In the genomic region with DNA sequence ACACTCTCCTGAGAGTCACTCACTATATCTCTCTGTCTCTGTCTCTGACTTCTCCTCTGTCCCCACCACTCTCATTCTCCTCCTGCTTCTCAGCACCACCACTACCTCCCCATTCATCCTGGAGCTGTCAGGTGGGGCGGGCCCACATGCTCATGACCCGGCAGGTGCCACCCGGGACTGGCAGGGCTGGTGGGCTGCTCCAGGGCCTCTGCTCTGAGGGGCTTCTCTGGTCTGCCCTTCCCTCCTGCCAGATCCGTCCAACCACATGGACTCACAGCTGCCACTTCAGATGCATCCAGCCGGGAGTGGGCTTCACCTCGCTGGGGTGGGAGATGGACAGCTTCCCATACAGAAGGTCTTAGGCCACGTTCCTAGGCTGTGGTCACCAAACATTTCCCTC, we compare ENCODE assay signal across 20 cellular contexts. TPM values are rescaled to one million over a fixed set of nuclear protein-coding genes. Genes with fewer than 3 reads are reported as not detected.
DNase-seq lines count a peak whose midpoint lies in the region; ATAC-seq and TF ChIP-seq lines count a peak whose summit lies in the region.
"Had no signal": no experiment of that assay in that cellular context is flagged by ENCODE, and none has a peak within 500 bp of the region (broad histone marks: within the 10 kb centered on the region; RNA-seq: fewer than 3 reads in every experiment).

No MANE protein-coding gene starts in this region.

- no peak overlapping the region for H3K14ac ChIP-seq in mesenchymal stem cell (ENCODE audit: low read length in 2 of 2)

- no peak overlapping the region for H3K23ac ChIP-seq in mesenchymal stem cell (ENCODE audit: low read length in 2 of 2)

- peaks cover under 1 to 28% (median 17%) of the 10 kb centered on the region in 9 donors for H3K4me1 ChIP-seq in heart right ventricle
- H3K4me1 ChIP-seq in Loucy (ENCODE audit: insufficient read depth, low read length, poor library complexity, severe bottlenecking) = peaks cover 79% of the 10 kb centered on the region
- peaks cover 2% of the 10 kb centered on the region for H3K4me1 ChIP-seq in mesenchymal stem cell (ENCODE audit: control insufficient read depth, insufficient read depth, low read depth, low read length)
- H3K4me1 ChIP-seq: A549 had no signal

- TF ChIP-seq CTCF in heart right ventricle (IDR thresholded peaks at IDR 0.05) = no peak
- no peak for TF ChIP-seq CTCF in Loucy (conservative IDR thresholded peaks at IDR 0.05; ENCODE audit: low read length)

- H3K9me3 ChIP-seq in heart right ventricle = no peaks in the 10 kb centered on the region
- no peaks in the 10 kb centered on the region for H3K9me3 ChIP-seq in Loucy (ENCODE audit: insufficient read depth, low read depth, low read length)
- H3K9me3 ChIP-seq in mesenchymal stem cell (ENCODE audit: control insufficient read depth, low read length) = no peaks in the 10 kb centered on the region
- H3K9me3 ChIP-seq: A549, SJCRH30 had no signal

- no peaks in the 10 kb centered on the region for H4K20me1 ChIP-seq in Loucy (ENCODE audit: insufficient read depth, low read length, poor library complexity, severe bottlenecking)

- H3K79me1 ChIP-seq in mesenchymal stem cell (replicated peaks; ENCODE audit: low read length, poor library complexity, severe bottlenecking) = no peaks in the 10 kb centered on the region

- H3K27me3 ChIP-seq in heart right ventricle (peaks cover 0 to 10% (median 0%) of the 10 kb centered on the region in 7 donors), Loucy (ENCODE audit: insufficient read depth, low read length, poor library complexity, severe bottlenecking) (no peaks in the 10 kb centered on the region), mesenchymal stem cell (ENCODE audit: control insufficient read depth in 1 of 2, insufficient read depth in 1 of 2, low read length in 2 of 2) (peaks cover 15 to 33% of the 10 kb centered on the region in 2 experiments)
- H3K27me3 ChIP-seq: SJCRH30 had no signal

- H2BK15ac ChIP-seq in mesenchymal stem cell (ENCODE audit: low read depth, poor library complexity, severe bottlenecking) = no peak overlapping the region

- peak overlapping the region; percentile 80 for H3K9ac ChIP-seq in Loucy (ENCODE audit: low read depth, low read length, poor library complexity, severe bottlenecking)
- no peak overlapping the region for H3K9ac ChIP-seq in mesenchymal stem cell (ENCODE audit: low read length)

- H2BK12ac ChIP-seq in mesenchymal stem cell (ENCODE audit: low read length in 2 of 2) = no peak overlapping the region

- no peak overlapping the region for H3K4ac ChIP-seq in mesenchymal stem cell (ENCODE audit: low read depth in 1 of 2, low read length in 2 of 2)

- H3F3A ChIP-seq in Loucy (ENCODE audit: low read depth) = peaks cover 35% of the 10 kb centered on the region

- H3K18ac ChIP-seq in mesenchymal stem cell (ENCODE audit: low read depth in 1 of 2, low read length in 2 of 2) = no peak overlapping the region

- H3K4me3 ChIP-seq in heart right ventricle (no peak overlapping the region), Loucy (ENCODE audit: low read length, poor library complexity, severe bottlenecking) (no peak overlapping the region), mesenchymal stem cell (ENCODE audit: insufficient read depth in 1 of 2, low read depth in 1 of 2, low read length in 2 of 2) (no peak overlapping the region)
- H3K4me3 ChIP-seq: A549, SJCRH30 had no signal

- H2AK5ac ChIP-seq in mesenchymal stem cell (ENCODE audit: low read length, severe bottlenecking) = no peak overlapping the region

- H4K91ac ChIP-seq in mesenchymal stem cell (ENCODE audit: low read length) = peak overlapping the region; percentile 2

- H2BK120ac ChIP-seq in mesenchymal stem cell (ENCODE audit: low read depth, low read length) = no peak overlapping the region

- 94 to 95% methylated on average over 7 of the region's 7 CpGs for WGBS in heart right ventricle, 2 donors
- WGBS in mesenchymal stem cell = 95% methylated on average over 7 of the region's 7 CpGs

- H3K4me2 ChIP-seq in Loucy (ENCODE audit: low read depth, low read length, poor library complexity, severe bottlenecking) (peak overlapping the region; percentile 74), mesenchymal stem cell (ENCODE audit: low read length, poor library complexity, severe bottlenecking) (no peak overlapping the region)
- H3K4me2 ChIP-seq: A549 had no signal

- ATAC-seq in left cardiac atrium (no peak), heart right ventricle (no peak), HG02798 (IDR thresholded peaks at IDR 0.05; ENCODE audit: poor library complexity, unreplicated experiment) (no peak), GM21423 (IDR thresholded peaks at IDR 0.05; ENCODE audit: unreplicated experiment) (no peak), HG02571 (IDR thresholded peaks at IDR 0.05; ENCODE audit: unreplicated experiment) (no peak)
- ATAC-seq: A549, Panc1 had no signal

- no peaks in the 10 kb centered on the region for H3K9me2 ChIP-seq in Loucy (replicated peaks; ENCODE audit: low read depth, low read length)

- no peak overlapping the region for H3K27ac ChIP-seq in heart right ventricle
- H3K27ac ChIP-seq in mesenchymal stem cell (ENCODE audit: low read length, poor library complexity, severe bottlenecking) = no peak overlapping the region
- H3K27ac ChIP-seq: A549, SJCRH30 had no signal

- H3K36me3 ChIP-seq in heart right ventricle = no peaks in the 10 kb centered on the region
- no peaks in the 10 kb centered on the region for H3K36me3 ChIP-seq in Loucy (ENCODE audit: insufficient read depth, low read length)
- no peaks in the 10 kb centered on the region for H3K36me3 ChIP-seq in mesenchymal stem cell (ENCODE audit: control insufficient read depth in 1 of 2, insufficient read depth in 2 of 2, low read depth in 1 of 2, low read length in 2 of 2)
- H3K36me3 ChIP-seq: SJCRH30 had no signal

- intact Hi-C loops in left cardiac atrium (cut with DNase I) (no loop called here), heart right ventricle (cut with DNase I) (no loop called here)

- peaks cover 45% of the 10 kb centered on the region for H3K79me2 ChIP-seq in Loucy (ENCODE audit: insufficient read depth, low read length)

- DNase-seq in left cardiac atrium (peak; percentile 16), heart right ventricle (no peak), mesenchymal stem cell (no peak)
- DNase-seq: Calu3; CD4-positive, alpha-beta memory T cell; Kasumi-1; MM.1S; NCI-H1105; NCI-H2081; NCI-H2171 treated with DMSO at 0.1 percent for 48 hours; NCI-H446; NCI-H526 treated with DMSO at 0.1 percent for 48 hours; SJCRH30 had no signal

- H4K8ac ChIP-seq in mesenchymal stem cell (ENCODE audit: low read length) = no peak overlapping the region

- H2AFZ ChIP-seq in Loucy (ENCODE audit: low read length) = no peak overlapping the region
- no peak overlapping the region for H2AFZ ChIP-seq in mesenchymal stem cell (ENCODE audit: low read depth, low read length)

- H2BK5ac ChIP-seq in mesenchymal stem cell (ENCODE audit: low read depth, low read length, poor library complexity, severe bottlenecking) = no peak overlapping the region

RNA-seq across cellular contexts. Expression of a gene that starts 4.8 kb away (rescaled TPM):
- total RNA-seq in left cardiac atrium (1 to 10 TPM in 1 of 2 donors, under 1 TPM in 1; 0.52 to 1.8 TPM), heart right ventricle (1 to 10 TPM in 1 of 10 donors, under 1 TPM in 8, not detected in 1; 0.26 to 1.1 (median 0.42) TPM)
- polyA plus RNA-seq in heart right ventricle = under 1 TPM; 0.22 to 0.23 TPM
- polyA plus RNA-seq in mesenchymal stem cell (2013, experiment 1 of 2) = 8.9 TPM
- polyA plus RNA-seq in mesenchymal stem cell (2013, experiment 2 of 2) = 9.0 TPM
- total RNA-seq: CD4-positive, alpha-beta memory T cell had no signal
- polyA plus RNA-seq: IgD-negative memory B cell had no signal
